ENCODE assay signal across 19 cellular contexts in the genomic region with DNA sequence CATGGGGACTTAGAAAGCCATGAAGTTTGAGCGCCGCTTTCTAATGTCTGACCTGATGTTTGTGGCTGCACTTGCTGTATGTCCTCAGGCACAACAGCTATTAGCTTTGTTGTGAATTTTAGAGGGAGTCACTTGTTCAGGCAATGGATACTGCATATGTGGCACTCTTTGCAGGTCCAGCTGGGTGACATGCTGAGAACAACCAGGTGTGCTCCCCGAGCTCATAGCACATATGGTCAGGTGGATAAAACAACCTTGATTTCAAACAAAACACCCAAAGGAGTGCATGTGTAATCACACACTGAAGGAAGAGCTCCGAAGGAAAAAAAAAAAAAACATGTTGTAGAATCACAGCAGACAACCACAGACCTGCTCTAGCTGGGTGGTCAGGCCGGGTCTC.
A peak's percentile ranks its signal among the peaks of the same experiment; 100 is the strongest.
DNase-seq lines count a peak whose midpoint lies in the region; ATAC-seq, FAIRE-seq and TF ChIP-seq lines count a peak whose summit lies in the region.
"Had no signal": no experiment of that assay in that cellular context is flagged by ENCODE, and none has a peak within 500 bp of the region (broad histone marks: within the 10 kb centered on the region; RNA-seq: fewer than 3 reads in every experiment).

No MANE protein-coding gene starts in this region.

- FAIRE-seq in pancreas (lab: Jason Lieb, UNC): no peak

- peak overlapping the region; percentile 2 for H3K27ac Mint-ChIP-seq in endodermal cell
- H3K27ac Mint-ChIP-seq: B cell had no signal

- no peaks in the 10 kb centered on the region for H3K27me3 Mint-ChIP-seq in endodermal cell (ENCODE audit: insufficient read depth)
- H3K27me3 Mint-ChIP-seq: B cell; CD4-positive, alpha-beta T cell had no signal

- no peaks in the 10 kb centered on the region for H3K27me3 ChIP-seq in endodermal cell (ENCODE audit: control insufficient read depth, insufficient read depth, low read length, poor library complexity, severe bottlenecking)
- H3K27me3 ChIP-seq in pancreas: no peaks in the 10 kb centered on the region
- H3K27me3 ChIP-seq: SJCRH30 had no signal

- TF ChIP-seq CTCF in endodermal cell (conservative IDR thresholded peaks at IDR 0.05): no peak
- no peak for TF ChIP-seq CTCF in pancreas (IDR thresholded peaks at IDR 0.05)

- H3K36me3 ChIP-seq in endodermal cell (ENCODE audit: control insufficient read depth, insufficient read depth, low read length): no peaks in the 10 kb centered on the region
- H3K36me3 ChIP-seq in pancreas: no peaks in the 10 kb centered on the region
- H3K36me3 ChIP-seq: SJCRH30 had no signal

- peak; percentile 36 for DNase-seq in ELF-1 (ENCODE audit: low read depth, low spot score)
- DNase-seq in NCI-H69 (lab: John Stamatoyannopoulos, UW): peak; percentile 93
- DNase-seq in endodermal cell: no peak
- DNase-seq in pancreas: peak in 1 of 6 donors; percentile 12
- no peak for DNase-seq in H4 (ENCODE audit: low spot score)
- DNase-seq in posterior vena cava (ENCODE audit: low spot score): no peak
- DNase-seq: CD4-positive, alpha-beta T cell; DND-41; GF-D8; H7; Karpas-422; NCI-H1105 treated with DMSO at 0.1 percent for 48 hours; NCI-H2081 treated with DMSO at 0.1 percent for 48 hours; NCI-H226; NCI-H526 treated with DMSO at 0.1 percent for 48 hours; NK-92 treated with Interleukin-12 subunit alpha and Interleukin-12 subunit beta, amount 100 ng/mL, for 24 hours; SJCRH30 had no signal

- H3K9me3 ChIP-seq in endodermal cell (ENCODE audit: control insufficient read depth, low read length): peaks cover 8% of the 10 kb centered on the region
- H3K9me3 ChIP-seq in pancreas: no peaks in the 10 kb centered on the region
- H3K9me3 ChIP-seq: SJCRH30 had no signal

- H3K4me1 ChIP-seq in endodermal cell (ENCODE audit: control insufficient read depth, insufficient read depth, low read length) (peaks cover 7% of the 10 kb centered on the region), pancreas (peaks cover 0 to 12% (median 9%) of the 10 kb centered on the region in 3 donors)

- WGBS in endodermal cell (ENCODE audit: insufficient coverage in 1 of 2, insufficient read length in 1 of 2), 2 experiments: 90 to 100% methylated on average over 2 to 5 of the region's 5 CpGs
- WGBS in pancreas, 2 donors: 60 to 63% methylated on average over 5 of the region's 5 CpGs

- ATAC-seq in pancreas (peak; percentile 47 to 60 (median 53)), GM18498 (IDR thresholded peaks at IDR 0.05; ENCODE audit: unreplicated experiment) (no peak)

- H3K4me1 Mint-ChIP-seq in endodermal cell: peaks cover 15% of the 10 kb centered on the region

- intact Hi-C loops in pancreas (cut with DNase I): loop anchor here in 1 of 3 donors (10.0 kb wide), 1 partner anchor 377 kb away; no protein-coding TSS in a partner anchor
- intact Hi-C loops in posterior vena cava (cut with DNase I): loop anchor here (5.0 to 10.0 kb wide), 2 partner anchors 87 to 370 kb away; no protein-coding TSS in a partner anchor

- no peaks in the 10 kb centered on the region for H3K36me3 Mint-ChIP-seq in endodermal cell (ENCODE audit: low read depth)

- no peak overlapping the region for H3K27ac ChIP-seq in endodermal cell (ENCODE audit: low read depth, low read length)
- peak overlapping the region in 1 of 4 donors; percentile 61 for H3K27ac ChIP-seq in pancreas
- H3K27ac ChIP-seq: SJCRH30 had no signal

- H3K4me3 Mint-ChIP-seq in endodermal cell: no peak overlapping the region

- no peaks in the 10 kb centered on the region for H3K9me3 Mint-ChIP-seq in endodermal cell

- no peak overlapping the region for H3K4me3 ChIP-seq in endodermal cell (ENCODE audit: low read length)
- H3K4me3 ChIP-seq in pancreas: no peak overlapping the region
- H3K4me3 ChIP-seq: SJCRH30 had no signal

- H3K9ac ChIP-seq in endodermal cell (ENCODE audit: extremely low read depth, low read length, poor library complexity, severe bottlenecking): no peak overlapping the region

Comparison
In these comparisons a context has a peak if more than half of its experiments do, and no peak if none do; other contexts are left out.
1. DNase-seq: peak in ELF-1 (single experiment) and NCI-H69 (single experiment); none in endodermal cell (single experiment), H4 (single experiment) and posterior vena cava (single experiment).